In the genomic region with DNA sequence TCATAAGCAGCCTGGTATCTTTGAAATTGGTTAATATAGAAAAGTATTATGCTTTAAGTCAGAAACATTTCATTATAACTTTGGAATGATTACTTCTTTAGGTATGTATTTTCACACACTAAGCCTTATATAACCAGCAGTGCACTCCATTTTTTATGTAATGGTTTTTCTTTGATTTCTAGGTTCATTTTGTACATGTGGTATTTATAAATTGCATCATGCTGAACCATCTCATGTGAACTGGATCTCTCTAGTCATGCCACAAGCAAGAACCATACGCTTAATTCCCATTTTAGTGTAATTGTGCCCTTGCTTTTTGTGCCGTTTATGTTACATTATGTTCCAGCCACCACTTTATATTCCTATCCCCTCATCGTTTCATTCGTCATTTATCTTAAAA, we compare ENCODE assay signal across 17 cellular contexts.
"Had no signal": no experiment of that assay in that cellular context is flagged by ENCODE, and none has a peak within 500 bp of the region (broad histone marks: within the 10 kb centered on the region; RNA-seq: fewer than 3 reads in every experiment).

No MANE protein-coding gene starts in this region.

- H3K27ac Mint-ChIP-seq: dendritic cell treated with granulocyte-macrophage colony-stimulating factor and Interleukin-4, amounts not matched to agents 40 ng/mL and 50 ng/mL, for 4 days had no signal

- H3K27me3 Mint-ChIP-seq: dendritic cell treated with granulocyte-macrophage colony-stimulating factor and Interleukin-4, amounts not matched to agents 40 ng/mL and 50 ng/mL, for 4 days; naive thymus-derived CD4-positive, alpha-beta T cell; T-cell had no signal

- H3K4me1 Mint-ChIP-seq: naive thymus-derived CD4-positive, alpha-beta T cell had no signal

- DNase-seq: activated CD4-positive, alpha-beta T cell treated with anti-CD3 and anti-CD28 coated beads for 1 hour; activated CD4-positive, alpha-beta T cell treated with anti-CD3 and anti-CD28 coated beads, Interleukin-2, amount 50 U/mL, for 4 hours; anterior cingulate cortex; brain microvascular endothelial cell; cerebellar nuclear complex; naive thymus-derived CD4-positive, alpha-beta T cell; ovary; right lobe of liver; stimulated activated CD4-positive, alpha-beta T cell treated with anti-CD3 and anti-CD28 coated beads, Interleukin-4, amount 100 ng/mL, for 4 hours; stimulated activated CD8-positive, alpha-beta memory T cell treated with anti-CD3 and anti-CD28 coated beads, Interleukin-4, amount 100 ng/mL, for 48 hours; T-cell; T1000 had no signal

- H3K4me2 ChIP-seq: hepatocyte, smooth muscle cell had no signal

- H3K4me3 Mint-ChIP-seq: dendritic cell treated with granulocyte-macrophage colony-stimulating factor and Interleukin-4, amounts not matched to agents 40 ng/mL and 50 ng/mL, for 4 days; naive thymus-derived CD4-positive, alpha-beta T cell; T-cell had no signal

- H3K4me1 ChIP-seq: right lobe of liver had no signal

- H2AFZ ChIP-seq: hepatocyte had no signal

- H3K79me2 ChIP-seq: hepatocyte had no signal

- H3K4me3 ChIP-seq: hepatocyte, ovary, right lobe of liver, smooth muscle cell had no signal

- H3K27ac ChIP-seq: brain microvascular endothelial cell, hepatocyte, ovary, right lobe of liver had no signal

- H3K9me3 Mint-ChIP-seq: activated naive CD4-positive, alpha-beta T cell treated with anti-CD3 and anti-CD28 coated beads, Interleukin-2, amount 50 U/mL, for 72 hours; dendritic cell treated with granulocyte-macrophage colony-stimulating factor and Interleukin-4, amounts not matched to agents 40 ng/mL and 50 ng/mL, for 4 days; naive thymus-derived CD4-positive, alpha-beta T cell; T-cell had no signal

- ATAC-seq: activated naive CD4-positive, alpha-beta T cell treated with anti-CD3 and anti-CD28 coated beads, Interleukin-2, amount 50 U/mL, for 72 hours; left lobe of liver; naive thymus-derived CD4-positive, alpha-beta T cell; right lobe of liver; T-cell had no signal

- H3K36me3 ChIP-seq: ovary had no signal

- H3K27me3 ChIP-seq: brain microvascular endothelial cell, hepatocyte, ovary, right lobe of liver had no signal

- H3K9me3 ChIP-seq: ovary, right lobe of liver had no signal
